ENCODE assay signal across 2 cellular contexts in the genomic region with DNA sequence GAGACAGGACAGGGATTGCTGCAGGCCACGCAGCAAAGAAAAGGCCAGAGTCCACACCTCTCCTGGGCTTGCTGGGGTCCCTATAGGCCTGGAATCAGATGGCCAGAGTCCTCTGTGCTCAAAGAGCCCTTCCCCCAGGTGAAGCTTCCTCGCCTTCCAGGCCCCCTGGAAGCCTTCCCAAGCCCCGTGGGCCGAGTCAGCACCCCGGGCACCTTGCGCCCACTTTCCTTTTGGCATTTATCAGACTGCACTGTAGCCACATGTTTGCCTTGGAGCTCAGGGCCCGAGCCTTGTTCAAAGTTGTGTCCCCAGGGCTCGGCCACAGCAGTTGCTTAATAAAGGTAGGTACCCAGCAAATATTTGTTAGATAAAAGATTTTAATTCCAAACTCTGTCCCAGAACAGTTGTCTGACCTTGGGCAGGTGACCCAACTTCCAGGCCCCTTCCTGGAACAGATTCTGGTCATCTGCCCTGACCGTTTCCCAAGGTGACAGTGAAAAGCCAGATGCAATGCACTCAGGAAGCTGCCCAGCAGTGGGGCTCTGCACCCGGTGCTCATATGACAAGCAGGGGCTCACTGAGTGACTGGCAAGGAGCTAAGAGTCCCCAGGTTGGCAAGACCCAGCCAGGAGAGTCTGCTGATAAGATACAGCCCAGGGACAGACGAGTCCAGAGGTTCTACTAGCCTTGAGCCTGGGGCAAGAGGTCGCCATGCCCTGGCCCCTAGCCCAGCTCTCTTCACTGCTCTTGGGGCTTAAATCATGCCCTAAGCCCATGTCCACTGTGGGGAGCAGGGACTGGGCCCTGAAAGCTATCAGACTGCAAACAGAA.
TF ChIP-seq lines count a peak whose summit lies in the region.

No MANE protein-coding gene starts in this region.

TF ChIP-seq in H1, 55 proteins besides CTCF, POLR2A, EP300 and RAD21:
- TF ChIP-seq SP1 (IDR thresholded peaks at IDR 0.05; ENCODE audit: low read depth, low read length) (no peak), SP4 (IDR thresholded peaks at IDR 0.05; ENCODE audit: low read length) (no peak), TCF12 (IDR thresholded peaks at IDR 0.05; ENCODE audit: low read depth, low read length) (no peak), POLR2AphosphoS5 (IDR thresholded peaks at IDR 0.05; ENCODE audit: low read depth, low read length) (no peak), TAF1 (IDR thresholded peaks at IDR 0.05; ENCODE audit: low read depth, low read length) (no peak)
- TF ChIP-seq, protein P1, sequence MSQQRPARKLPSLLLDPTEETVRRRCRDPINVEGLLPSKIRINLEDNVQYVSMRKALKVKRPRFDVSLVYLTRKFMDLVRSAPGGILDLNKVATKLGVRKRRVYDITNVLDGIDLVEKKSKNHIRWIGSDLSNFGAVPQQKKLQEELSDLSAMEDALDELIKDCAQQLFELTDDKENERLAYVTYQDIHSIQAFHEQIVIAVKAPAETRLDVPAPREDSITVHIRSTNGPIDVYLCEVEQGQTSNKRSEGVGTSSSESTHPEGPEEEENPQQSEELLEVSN (IDR thresholded peaks at IDR 0.05): no peak
- TF ChIP-seq, protein P2, sequence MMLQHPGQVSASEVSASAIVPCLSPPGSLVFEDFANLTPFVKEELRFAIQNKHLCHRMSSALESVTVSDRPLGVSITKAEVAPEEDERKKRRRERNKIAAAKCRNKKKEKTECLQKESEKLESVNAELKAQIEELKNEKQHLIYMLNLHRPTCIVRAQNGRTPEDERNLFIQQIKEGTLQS (IDR thresholded peaks at IDR 0.05; ENCODE audit: insufficient read depth, low read depth, low read length): no peak
TF ChIP-seq in H1: peak in this region for 0.

TF ChIP-seq in HepG2, 621 proteins besides CTCF, POLR2A, EP300 and RAD21 (continues in another document):
- 0 out of 2 replicates have a peak, but pooled peaks have one; percentile 3 for TF ChIP-seq RXRA (CRISPR knock-in tag; IDR thresholded peaks at IDR 0.05)
- TF ChIP-seq, protein P3, sequence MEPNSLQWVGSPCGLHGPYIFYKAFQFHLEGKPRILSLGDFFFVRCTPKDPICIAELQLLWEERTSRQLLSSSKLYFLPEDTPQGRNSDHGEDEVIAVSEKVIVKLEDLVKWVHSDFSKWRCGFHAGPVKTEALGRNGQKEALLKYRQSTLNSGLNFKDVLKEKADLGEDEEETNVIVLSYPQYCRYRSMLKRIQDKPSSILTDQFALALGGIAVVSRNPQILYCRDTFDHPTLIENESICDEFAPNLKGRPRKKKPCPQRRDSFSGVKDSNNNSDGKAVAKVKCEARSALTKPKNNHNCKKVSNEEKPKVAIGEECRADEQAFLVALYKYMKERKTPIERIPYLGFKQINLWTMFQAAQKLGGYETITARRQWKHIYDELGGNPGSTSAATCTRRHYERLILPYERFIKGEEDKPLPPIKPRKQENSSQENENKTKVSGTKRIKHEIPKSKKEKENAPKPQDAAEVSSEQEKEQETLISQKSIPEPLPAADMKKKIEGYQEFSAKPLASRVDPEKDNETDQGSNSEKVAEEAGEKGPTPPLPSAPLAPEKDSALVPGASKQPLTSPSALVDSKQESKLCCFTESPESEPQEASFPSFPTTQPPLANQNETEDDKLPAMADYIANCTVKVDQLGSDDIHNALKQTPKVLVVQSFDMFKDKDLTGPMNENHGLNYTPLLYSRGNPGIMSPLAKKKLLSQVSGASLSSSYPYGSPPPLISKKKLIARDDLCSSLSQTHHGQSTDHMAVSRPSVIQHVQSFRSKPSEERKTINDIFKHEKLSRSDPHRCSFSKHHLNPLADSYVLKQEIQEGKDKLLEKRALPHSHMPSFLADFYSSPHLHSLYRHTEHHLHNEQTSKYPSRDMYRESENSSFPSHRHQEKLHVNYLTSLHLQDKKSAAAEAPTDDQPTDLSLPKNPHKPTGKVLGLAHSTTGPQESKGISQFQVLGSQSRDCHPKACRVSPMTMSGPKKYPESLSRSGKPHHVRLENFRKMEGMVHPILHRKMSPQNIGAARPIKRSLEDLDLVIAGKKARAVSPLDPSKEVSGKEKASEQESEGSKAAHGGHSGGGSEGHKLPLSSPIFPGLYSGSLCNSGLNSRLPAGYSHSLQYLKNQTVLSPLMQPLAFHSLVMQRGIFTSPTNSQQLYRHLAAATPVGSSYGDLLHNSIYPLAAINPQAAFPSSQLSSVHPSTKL (CRISPR knock-in tag; IDR thresholded peaks at IDR 0.05): 0 out of 2 replicates have a peak, but pooled peaks have one; percentile 6
- TF ChIP-seq MTA1 (CRISPR knock-in tag; IDR thresholded peaks at IDR 0.05; ENCODE audit: borderline replicate concordance): 0 out of 2 replicates have a peak, but pooled peaks have one; percentile 17
- TF ChIP-seq, protein P4, sequence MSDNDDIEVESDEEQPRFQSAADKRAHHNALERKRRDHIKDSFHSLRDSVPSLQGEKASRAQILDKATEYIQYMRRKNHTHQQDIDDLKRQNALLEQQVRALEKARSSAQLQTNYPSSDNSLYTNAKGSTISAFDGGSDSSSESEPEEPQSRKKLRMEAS (IDR thresholded peaks at IDR 0.05): peak; percentile 10; the same call in 1 of the 2 replicates
- peak; percentile 67 for TF ChIP-seq MEF2D (CRISPR knock-in tag; IDR thresholded peaks at IDR 0.05)
- TF ChIP-seq HNF4G (IDR thresholded peaks at IDR 0.05; ENCODE audit: borderline replicate concordance, low read depth, low read length): peak; percentile 67
- TF ChIP-seq HNF4G (CRISPR knock-in tag; IDR thresholded peaks at IDR 0.05; ENCODE audit: borderline replicate concordance, low read depth): no peak; the same call in 1 of the 2 replicates
- TF ChIP-seq, protein P5, sequence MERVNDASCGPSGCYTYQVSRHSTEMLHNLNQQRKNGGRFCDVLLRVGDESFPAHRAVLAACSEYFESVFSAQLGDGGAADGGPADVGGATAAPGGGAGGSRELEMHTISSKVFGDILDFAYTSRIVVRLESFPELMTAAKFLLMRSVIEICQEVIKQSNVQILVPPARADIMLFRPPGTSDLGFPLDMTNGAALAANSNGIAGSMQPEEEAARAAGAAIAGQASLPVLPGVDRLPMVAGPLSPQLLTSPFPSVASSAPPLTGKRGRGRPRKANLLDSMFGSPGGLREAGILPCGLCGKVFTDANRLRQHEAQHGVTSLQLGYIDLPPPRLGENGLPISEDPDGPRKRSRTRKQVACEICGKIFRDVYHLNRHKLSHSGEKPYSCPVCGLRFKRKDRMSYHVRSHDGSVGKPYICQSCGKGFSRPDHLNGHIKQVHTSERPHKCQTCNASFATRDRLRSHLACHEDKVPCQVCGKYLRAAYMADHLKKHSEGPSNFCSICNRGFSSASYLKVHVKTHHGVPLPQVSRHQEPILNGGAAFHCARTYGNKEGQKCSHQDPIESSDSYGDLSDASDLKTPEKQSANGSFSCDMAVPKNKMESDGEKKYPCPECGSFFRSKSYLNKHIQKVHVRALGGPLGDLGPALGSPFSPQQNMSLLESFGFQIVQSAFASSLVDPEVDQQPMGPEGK (CRISPR knock-in tag; IDR thresholded peaks at IDR 0.05): 0 out of 2 replicates have a peak, but pooled peaks have one; percentile 7
- TF ChIP-seq ZNF234 (CRISPR knock-in tag; conservative IDR thresholded peaks at IDR 0.05): no peak
- peak; percentile 33; the same call in 1 of the 2 replicates for TF ChIP-seq PHF8 (CRISPR knock-in tag; IDR thresholded peaks at IDR 0.05)
- TF ChIP-seq CEBPG (CRISPR knock-in tag; IDR thresholded peaks at IDR 0.05): 0 out of 2 replicates have a peak, but pooled peaks have one; percentile 3
- peak; percentile 76 for TF ChIP-seq ZFY (CRISPR knock-in tag; IDR thresholded peaks at IDR 0.05)
- peak; percentile 31; the same call in 1 of the 2 replicates for TF ChIP-seq CEBPB (IDR thresholded peaks at IDR 0.05; ENCODE audit: borderline replicate concordance, low read depth, low read length)
- TF ChIP-seq PHF21A (CRISPR knock-in tag; IDR thresholded peaks at IDR 0.05): peak; percentile 23; the same call in 1 of the 2 replicates
- TF ChIP-seq, protein P6, sequence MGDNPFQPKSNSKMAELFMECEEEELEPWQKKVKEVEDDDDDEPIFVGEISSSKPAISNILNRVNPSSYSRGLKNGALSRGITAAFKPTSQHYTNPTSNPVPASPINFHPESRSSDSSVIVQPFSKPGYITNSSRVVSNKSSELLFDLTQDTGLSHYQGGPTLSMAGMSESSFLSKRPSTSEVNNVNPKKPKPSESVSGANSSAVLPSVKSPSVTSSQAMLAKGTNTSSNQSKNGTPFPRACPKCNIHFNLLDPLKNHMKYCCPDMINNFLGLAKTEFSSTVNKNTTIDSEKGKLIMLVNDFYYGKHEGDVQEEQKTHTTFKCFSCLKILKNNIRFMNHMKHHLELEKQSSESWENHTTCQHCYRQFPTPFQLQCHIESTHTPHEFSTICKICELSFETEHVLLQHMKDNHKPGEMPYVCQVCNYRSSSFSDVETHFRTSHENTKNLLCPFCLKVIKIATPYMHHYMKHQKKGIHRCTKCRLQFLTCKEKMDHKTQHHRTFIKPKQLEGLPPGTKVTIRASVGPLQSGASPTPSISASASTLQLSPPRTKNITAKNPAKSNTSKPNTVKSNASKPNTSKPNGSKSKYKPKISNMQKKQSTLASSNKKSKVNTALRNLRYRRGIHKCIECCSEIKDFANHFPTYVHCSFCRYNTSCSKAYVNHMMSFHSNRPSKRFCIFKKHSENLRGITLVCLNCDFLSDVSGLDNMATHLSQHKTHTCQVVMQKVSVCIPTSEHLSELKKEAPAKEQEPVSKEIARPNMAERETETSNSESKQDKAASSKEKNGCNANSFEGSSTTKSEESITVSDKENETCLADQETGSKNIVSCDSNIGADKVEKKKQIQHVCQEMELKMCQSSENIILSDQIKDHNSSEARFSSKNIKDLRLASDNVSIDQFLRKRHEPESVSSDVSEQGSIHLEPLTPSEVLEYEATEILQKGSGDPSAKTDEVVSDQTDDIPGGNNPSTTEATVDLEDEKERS (CRISPR knock-in tag; IDR thresholded peaks at IDR 0.05): 0 out of 2 replicates have a peak, but pooled peaks have one; percentile 22
- TF ChIP-seq SMYD3 (CRISPR knock-in tag; IDR thresholded peaks at IDR 0.05): no peak
- TF ChIP-seq, protein P7, sequence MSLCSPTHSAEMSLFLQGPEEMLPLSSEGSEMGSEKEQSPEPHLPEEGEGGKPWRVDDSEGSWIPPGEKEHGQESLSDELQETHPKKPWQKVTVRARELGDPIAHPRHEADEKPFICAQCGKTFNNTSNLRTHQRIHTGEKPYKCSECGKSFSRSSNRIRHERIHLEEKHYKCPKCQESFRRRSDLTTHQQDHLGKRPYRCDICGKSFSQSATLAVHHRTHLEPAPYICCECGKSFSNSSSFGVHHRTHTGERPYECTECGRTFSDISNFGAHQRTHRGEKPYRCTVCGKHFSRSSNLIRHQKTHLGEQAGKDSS (CRISPR knock-in tag; IDR thresholded peaks at IDR 0.05; ENCODE audit: borderline replicate concordance, low read depth): peak; percentile 83
- peak; percentile 68 for TF ChIP-seq ZNF878 (CRISPR knock-in tag; IDR thresholded peaks at IDR 0.05)
- TF ChIP-seq XRCC5 (optimal IDR thresholded peaks at IDR 0.05; ENCODE audit: low read length): peak; percentile 56
- no peak for TF ChIP-seq ZNF790 (CRISPR knock-in tag; IDR thresholded peaks at IDR 0.05; ENCODE audit: borderline replicate concordance)
- TF ChIP-seq, protein P8, sequence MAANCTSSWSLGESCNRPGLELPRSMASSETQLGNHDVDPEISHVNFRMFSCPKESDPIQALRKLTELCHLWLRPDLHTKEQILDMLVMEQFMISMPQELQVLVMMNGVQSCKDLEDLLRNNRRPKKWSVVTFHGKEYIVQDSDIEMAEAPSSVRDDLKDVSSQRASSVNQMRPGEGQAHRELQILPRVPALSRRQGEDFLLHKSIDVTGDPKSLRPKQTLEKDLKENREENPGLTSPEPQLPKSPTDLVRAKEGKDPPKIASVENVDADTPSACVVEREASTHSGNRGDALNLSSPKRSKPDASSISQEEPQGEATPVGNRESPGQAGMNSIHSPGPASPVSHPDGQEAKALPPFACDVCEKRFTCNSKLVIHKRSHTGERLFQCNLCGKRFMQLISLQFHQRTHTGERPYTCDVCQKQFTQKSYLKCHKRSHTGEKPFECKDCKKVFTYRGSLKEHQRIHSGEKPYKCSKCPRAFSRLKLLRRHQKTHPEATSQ (CRISPR knock-in tag; IDR thresholded peaks at IDR 0.05; ENCODE audit: borderline replicate concordance): no peak
- no peak for TF ChIP-seq ZFP62 (CRISPR knock-in tag; IDR thresholded peaks at IDR 0.05)
- TF ChIP-seq ZNF12 (CRISPR knock-in tag; IDR thresholded peaks at IDR 0.05): no peak
- TF ChIP-seq, protein P9, sequence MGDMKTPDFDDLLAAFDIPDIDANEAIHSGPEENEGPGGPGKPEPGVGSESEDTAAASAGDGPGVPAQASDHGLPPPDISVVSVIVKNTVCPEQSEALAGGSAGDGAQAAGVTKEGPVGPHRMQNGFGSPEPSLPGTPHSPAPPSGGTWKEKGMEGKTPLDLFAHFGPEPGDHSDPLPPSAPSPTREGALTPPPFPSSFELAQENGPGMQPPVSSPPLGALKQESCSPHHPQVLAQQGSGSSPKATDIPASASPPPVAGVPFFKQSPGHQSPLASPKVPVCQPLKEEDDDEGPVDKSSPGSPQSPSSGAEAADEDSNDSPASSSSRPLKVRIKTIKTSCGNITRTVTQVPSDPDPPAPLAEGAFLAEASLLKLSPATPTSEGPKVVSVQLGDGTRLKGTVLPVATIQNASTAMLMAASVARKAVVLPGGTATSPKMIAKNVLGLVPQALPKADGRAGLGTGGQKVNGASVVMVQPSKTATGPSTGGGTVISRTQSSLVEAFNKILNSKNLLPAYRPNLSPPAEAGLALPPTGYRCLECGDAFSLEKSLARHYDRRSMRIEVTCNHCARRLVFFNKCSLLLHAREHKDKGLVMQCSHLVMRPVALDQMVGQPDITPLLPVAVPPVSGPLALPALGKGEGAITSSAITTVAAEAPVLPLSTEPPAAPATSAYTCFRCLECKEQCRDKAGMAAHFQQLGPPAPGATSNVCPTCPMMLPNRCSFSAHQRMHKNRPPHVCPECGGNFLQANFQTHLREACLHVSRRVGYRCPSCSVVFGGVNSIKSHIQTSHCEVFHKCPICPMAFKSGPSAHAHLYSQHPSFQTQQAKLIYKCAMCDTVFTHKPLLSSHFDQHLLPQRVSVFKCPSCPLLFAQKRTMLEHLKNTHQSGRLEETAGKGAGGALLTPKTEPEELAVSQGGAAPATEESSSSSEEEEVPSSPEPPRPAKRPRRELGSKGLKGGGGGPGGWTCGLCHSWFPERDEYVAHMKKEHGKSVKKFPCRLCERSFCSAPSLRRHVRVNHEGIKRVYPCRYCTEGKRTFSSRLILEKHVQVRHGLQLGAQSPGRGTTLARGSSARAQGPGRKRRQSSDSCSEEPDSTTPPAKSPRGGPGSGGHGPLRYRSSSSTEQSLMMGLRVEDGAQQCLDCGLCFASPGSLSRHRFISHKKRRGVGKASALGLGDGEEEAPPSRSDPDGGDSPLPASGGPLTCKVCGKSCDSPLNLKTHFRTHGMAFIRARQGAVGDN (CRISPR knock-in tag; IDR thresholded peaks at IDR 0.05): peak; percentile 89
